Comparison of ENCODE assay signal across 1 cellular context in the genomic region with DNA sequence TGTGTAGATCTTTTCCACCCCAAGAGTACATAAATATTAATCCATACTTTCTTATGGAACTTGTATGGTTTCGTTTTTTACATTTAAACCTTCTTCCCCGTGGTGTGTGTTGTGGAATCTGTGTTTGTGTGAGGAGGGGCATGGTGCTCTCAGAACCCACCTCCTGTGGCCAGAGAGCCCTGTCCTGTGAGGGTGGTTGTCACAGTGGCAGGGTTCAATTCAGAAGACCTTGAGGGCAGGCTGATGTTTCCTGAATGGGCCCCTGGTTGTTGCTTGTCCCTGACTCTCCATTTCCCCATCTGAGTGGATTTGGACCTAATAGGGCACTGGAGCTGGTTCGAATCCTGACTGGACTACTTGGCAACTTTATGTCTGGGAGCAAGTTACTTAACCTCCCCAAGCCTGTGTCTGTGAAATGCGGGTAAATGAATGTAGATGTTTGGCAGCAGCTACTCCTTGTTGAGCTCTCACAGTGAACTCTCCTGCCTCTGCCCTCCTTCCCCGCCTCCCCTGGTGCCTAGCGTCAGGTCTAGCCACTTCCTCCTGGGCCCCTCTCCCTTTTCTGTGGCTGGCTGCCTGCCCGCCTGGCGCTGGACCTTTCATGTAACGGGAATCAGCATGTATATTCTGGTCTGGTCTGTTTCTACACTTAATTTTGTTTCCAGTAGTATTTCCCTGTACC.
A peak's percentile ranks its signal among the peaks of the same experiment; 100 is the strongest.
TF ChIP-seq lines count a peak whose summit lies in the region.

No MANE protein-coding gene starts in this region.

TF ChIP-seq in HepG2, 621 proteins besides CTCF, POLR2A, EP300 and RAD21 (continued from another document and continues in another):
- TF ChIP-seq, protein P1, sequence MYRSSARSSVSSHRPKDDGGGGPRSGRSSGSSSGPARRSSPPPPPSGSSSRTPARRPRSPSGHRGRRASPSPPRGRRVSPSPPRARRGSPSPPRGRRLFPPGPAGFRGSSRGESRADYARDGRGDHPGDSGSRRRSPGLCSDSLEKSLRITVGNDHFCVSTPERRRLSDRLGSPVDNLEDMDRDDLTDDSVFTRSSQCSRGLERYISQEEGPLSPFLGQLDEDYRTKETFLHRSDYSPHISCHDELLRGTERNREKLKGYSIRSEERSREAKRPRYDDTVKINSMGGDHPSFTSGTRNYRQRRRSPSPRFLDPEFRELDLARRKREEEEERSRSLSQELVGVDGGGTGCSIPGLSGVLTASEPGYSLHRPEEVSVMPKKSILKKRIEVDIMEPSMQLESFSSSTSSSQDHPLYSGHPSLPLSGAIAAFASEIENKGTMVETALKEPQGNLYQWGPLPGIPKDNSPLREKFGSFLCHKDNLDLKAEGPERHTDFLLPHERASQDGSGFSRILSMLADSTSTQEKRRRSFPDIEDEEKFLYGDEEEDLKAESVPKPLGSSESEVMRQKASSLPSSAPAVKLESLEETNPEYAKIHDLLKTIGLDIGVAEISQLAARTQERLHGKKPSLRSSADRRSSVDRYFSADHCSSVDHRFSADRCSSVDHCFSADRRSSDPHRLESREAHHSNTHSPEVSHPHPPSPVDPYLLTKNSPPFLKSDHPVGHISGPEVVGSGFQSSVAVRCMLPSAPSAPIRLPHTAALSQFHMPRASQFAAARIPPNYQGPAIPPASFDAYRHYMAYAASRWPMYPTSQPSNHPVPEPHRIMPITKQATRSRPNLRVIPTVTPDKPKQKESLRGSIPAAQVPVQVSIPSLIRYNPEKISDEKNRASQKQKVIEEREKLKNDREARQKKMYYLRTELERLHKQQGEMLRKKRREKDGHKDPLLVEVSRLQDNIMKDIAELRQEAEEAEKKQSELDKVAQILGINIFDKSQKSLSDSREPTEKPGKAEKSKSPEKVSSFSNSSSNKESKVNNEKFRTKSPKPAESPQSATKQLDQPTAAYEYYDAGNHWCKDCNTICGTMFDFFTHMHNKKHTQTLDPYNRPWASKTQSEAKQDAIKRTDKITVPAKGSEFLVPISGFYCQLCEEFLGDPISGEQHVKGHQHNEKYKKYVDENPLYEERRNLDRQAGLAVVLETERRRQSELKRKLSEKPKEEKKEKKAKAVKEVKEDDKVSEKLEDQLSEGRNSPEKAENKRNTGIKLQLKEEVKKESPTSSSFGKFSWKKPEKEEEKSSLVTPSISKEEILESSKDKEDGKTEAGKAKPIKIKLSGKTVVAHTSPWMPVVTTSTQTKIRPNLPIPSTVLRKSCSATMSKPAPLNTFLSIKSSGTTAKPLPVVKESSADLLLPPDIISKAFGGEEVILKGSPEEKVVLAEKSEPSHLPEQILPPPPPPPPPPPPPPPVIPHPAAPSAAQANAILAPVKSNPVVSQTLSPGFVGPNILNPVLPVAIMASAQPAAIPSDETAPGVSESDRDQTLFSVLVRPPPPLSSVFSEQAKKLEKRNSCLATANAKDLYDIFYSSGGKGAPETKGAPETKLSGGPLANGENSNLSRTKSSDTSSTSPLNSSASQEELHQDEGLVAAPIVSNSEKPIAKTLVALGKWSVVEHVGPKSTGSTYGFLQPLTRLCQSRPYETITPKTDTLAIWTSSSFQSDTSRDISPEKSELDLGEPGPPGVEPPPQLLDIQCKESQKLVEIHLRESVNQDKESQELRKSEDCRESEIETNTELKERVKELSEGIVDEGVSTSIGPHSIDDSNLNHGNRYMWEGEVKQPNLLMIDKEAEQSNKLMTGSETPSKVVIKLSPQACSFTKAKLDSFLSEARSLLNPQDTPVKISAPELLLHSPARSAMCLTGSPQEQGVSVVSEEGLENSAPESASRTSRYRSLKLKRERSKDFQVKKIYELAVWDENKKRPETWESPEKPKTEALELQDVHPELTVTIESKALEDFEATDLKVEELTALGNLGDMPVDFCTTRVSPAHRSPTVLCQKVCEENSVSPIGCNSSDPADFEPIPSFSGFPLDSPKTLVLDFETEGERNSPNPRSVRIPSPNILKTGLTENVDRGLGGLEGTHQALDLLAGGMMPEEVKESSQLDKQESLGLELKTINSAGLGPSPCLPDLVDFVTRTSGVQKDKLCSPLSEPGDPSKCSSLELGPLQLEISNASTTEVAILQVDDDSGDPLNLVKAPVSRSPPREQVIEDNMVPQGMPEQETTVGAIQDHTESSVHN (CRISPR knock-in tag; IDR thresholded peaks at IDR 0.05), result no peak
- TF ChIP-seq ARID5B (CRISPR knock-in tag; IDR thresholded peaks at IDR 0.05) (no peak), TFAP4 (IDR thresholded peaks at IDR 0.05; ENCODE audit: borderline replicate concordance, low read depth) (no peak), KLF15 (CRISPR knock-in tag; IDR thresholded peaks at IDR 0.05; ENCODE audit: borderline replicate concordance) (no peak), ZFP90 (CRISPR knock-in tag; IDR thresholded peaks at IDR 0.05; ENCODE audit: borderline replicate concordance) (no peak), ZNF484 (CRISPR knock-in tag; IDR thresholded peaks at IDR 0.05; ENCODE audit: borderline replicate concordance, low read depth) (no peak), HDAC2 (CRISPR knock-in tag; IDR thresholded peaks at IDR 0.05) (no peak), KLF6 (CRISPR knock-in tag; IDR thresholded peaks at IDR 0.05) (no peak), TEAD3 (CRISPR knock-in tag; optimal IDR thresholded peaks at IDR 0.05; ENCODE audit: borderline replicate concordance) (peak; percentile 21), ZNF768 (CRISPR knock-in tag; IDR thresholded peaks at IDR 0.05) (0 out of 2 replicates have a peak, but pooled peaks have one; percentile 16), SOX5 (CRISPR knock-in tag; IDR thresholded peaks at IDR 0.05; ENCODE audit: borderline replicate concordance) (no peak), GPN1 (CRISPR knock-in tag; IDR thresholded peaks at IDR 0.05; ENCODE audit: borderline replicate concordance) (no peak), TARDBP (CRISPR knock-in tag; IDR thresholded peaks at IDR 0.05) (peak; percentile 35; the same call in 1 of the 2 replicates), MAX (IDR thresholded peaks at IDR 0.05) (no peak), CCDC6 (CRISPR knock-in tag; IDR thresholded peaks at IDR 0.05) (no peak), SMYD3 (CRISPR knock-in tag; IDR thresholded peaks at IDR 0.05) (no peak), POLR2AphosphoS2 (IDR thresholded peaks at IDR 0.05; ENCODE audit: low read depth, low read length) (peak; percentile 90), PHF5A (CRISPR knock-in tag; IDR thresholded peaks at IDR 0.05; ENCODE audit: low read depth, unreplicated experiment) (no peak), CBX2 (IDR thresholded peaks at IDR 0.05; ENCODE audit: low read depth, low read length) (no peak), CBX2 (CRISPR knock-in tag; IDR thresholded peaks at IDR 0.05; ENCODE audit: low read depth) (no peak), CBFB (CRISPR knock-in tag; IDR thresholded peaks at IDR 0.05) (no peak), PAF1 (CRISPR knock-in tag; IDR thresholded peaks at IDR 0.05) (peak; percentile 88; the same call in 1 of the 2 replicates), ZNF446 (CRISPR knock-in tag; IDR thresholded peaks at IDR 0.05) (no peak), ZBTB1 (CRISPR knock-in tag; IDR thresholded peaks at IDR 0.05; ENCODE audit: borderline replicate concordance) (no peak), YEATS2 (CRISPR knock-in tag; IDR thresholded peaks at IDR 0.05; ENCODE audit: borderline replicate concordance) (no peak), NR2F6 (IDR thresholded peaks at IDR 0.05) (no peak; the same call in 1 of the 2 replicates), NR2F6 (CRISPR knock-in tag; IDR thresholded peaks at IDR 0.05) (no peak), MBD4 (IDR thresholded peaks at IDR 0.05; ENCODE audit: borderline replicate concordance, low read length) (peak; percentile 36; the same call in 1 of the 2 replicates), ZNF839 (CRISPR knock-in tag; IDR thresholded peaks at IDR 0.05; ENCODE audit: borderline replicate concordance) (0 out of 2 replicates have a peak, but pooled peaks have one; percentile 47), SMAD3 (CRISPR knock-in tag; IDR thresholded peaks at IDR 0.05) (no peak; the same call in 1 of the 2 replicates), TOE1 (CRISPR knock-in tag; IDR thresholded peaks at IDR 0.05) (no peak), JUN (CRISPR knock-in tag; IDR thresholded peaks at IDR 0.05) (no peak), GABPB1 (CRISPR knock-in tag; IDR thresholded peaks at IDR 0.05) (0 out of 2 replicates have a peak, but pooled peaks have one; percentile 25), PHF21A (CRISPR knock-in tag; IDR thresholded peaks at IDR 0.05) (no peak), ZBTB10 (CRISPR knock-in tag; IDR thresholded peaks at IDR 0.05; ENCODE audit: borderline replicate concordance) (no peak)
- TF ChIP-seq, protein P2, sequence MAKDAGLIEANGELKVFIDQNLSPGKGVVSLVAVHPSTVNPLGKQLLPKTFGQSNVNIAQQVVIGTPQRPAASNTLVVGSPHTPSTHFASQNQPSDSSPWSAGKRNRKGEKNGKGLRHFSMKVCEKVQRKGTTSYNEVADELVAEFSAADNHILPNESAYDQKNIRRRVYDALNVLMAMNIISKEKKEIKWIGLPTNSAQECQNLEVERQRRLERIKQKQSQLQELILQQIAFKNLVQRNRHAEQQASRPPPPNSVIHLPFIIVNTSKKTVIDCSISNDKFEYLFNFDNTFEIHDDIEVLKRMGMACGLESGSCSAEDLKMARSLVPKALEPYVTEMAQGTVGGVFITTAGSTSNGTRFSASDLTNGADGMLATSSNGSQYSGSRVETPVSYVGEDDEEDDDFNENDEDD (CRISPR knock-in tag; IDR thresholded peaks at IDR 0.05; ENCODE audit: borderline replicate concordance), result no peak
- TF ChIP-seq, protein P3, sequence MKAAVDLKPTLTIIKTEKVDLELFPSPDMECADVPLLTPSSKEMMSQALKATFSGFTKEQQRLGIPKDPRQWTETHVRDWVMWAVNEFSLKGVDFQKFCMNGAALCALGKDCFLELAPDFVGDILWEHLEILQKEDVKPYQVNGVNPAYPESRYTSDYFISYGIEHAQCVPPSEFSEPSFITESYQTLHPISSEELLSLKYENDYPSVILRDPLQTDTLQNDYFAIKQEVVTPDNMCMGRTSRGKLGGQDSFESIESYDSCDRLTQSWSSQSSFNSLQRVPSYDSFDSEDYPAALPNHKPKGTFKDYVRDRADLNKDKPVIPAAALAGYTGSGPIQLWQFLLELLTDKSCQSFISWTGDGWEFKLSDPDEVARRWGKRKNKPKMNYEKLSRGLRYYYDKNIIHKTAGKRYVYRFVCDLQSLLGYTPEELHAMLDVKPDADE (CRISPR knock-in tag; IDR thresholded peaks at IDR 0.05), result no peak
- TF ChIP-seq, protein P4, sequence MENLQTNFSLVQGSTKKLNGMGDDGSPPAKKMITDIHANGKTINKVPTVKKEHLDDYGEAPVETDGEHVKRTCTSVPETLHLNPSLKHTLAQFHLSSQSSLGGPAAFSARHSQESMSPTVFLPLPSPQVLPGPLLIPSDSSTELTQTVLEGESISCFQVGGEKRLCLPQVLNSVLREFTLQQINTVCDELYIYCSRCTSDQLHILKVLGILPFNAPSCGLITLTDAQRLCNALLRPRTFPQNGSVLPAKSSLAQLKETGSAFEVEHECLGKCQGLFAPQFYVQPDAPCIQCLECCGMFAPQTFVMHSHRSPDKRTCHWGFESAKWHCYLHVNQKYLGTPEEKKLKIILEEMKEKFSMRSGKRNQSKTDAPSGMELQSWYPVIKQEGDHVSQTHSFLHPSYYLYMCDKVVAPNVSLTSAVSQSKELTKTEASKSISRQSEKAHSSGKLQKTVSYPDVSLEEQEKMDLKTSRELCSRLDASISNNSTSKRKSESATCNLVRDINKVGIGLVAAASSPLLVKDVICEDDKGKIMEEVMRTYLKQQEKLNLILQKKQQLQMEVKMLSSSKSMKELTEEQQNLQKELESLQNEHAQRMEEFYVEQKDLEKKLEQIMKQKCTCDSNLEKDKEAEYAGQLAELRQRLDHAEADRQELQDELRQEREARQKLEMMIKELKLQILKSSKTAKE (CRISPR knock-in tag; IDR thresholded peaks at IDR 0.05; ENCODE audit: borderline replicate concordance), result no peak
